8 cellular contexts compared by ENCODE assay signal in the genomic region with DNA sequence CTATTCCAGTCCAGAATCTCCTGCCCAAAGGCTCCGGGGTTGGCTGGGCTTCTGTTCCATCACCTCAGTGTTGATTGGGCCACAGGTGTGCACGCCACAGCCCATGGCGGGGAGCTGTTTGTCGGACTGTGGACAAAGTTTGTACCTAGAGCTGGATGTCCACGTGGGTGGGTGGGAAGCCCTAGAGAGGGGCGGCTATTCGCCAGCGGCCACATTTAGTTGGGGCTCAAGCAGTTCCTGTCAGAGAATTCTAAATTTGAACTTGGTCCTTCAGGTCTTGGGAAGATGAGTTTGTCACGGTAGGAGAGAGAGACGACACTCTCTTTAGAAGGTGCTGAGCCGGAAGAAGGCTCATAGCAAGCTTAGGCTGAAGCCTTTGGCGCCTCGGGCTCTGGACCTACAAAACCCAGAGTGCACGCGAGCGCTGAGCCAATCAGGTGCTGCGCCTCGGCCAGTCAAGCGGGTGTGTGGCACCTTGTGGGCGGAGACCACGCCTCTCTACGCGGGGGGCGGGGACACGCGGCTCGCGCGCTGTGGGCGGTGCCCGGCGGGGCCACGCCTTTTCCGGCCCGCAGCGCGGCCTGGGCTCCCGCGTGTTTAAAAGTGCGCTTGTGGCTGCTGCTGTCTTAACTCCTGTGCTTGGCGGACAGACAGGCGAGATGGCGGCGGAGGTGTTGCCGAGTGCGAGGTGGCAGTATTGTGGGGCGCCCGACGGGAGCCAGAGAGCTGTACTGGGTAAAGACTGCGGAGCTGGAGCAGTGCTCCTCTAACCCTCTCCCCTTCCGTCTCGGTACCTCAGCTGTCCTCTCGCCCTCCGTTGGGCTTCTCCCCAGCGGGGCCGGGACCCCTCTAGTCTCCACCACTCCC. TPM values are rescaled to one million over a fixed set of nuclear protein-coding genes. Genes with fewer than 3 reads are reported as not detected.
DNase-seq lines count a peak whose midpoint lies in the region; ATAC-seq lines count a peak whose summit lies in the region.

TSS of gene POLR1E (plus strand) at position 560 of the 867 bp plus-strand sequence. CDS start at position 660, 100 bp downstream.

- H3K36me3 Mint-ChIP-seq in activated CD4-positive, alpha-beta T cell treated with anti-CD3 and anti-CD28 coated beads, Interleukin-2, amount 10 ng/mL, durations not matched to agents 7 days and 5 days (ENCODE audit: low read depth) = peaks cover 22% of the 10 kb centered on the region

- POLR2A ChIA-PET in activated CD4-positive, alpha-beta T cell treated with anti-CD3 and anti-CD28 coated beads, Interleukin-2, amount 10 ng/mL, durations not matched to agents 7 days and 5 days (lab: Charles Lee) = interaction anchor here (0.6 to 1.4 kb wide), 4 partner anchors 20 to 264 kb away, joined by 3 to 4 read pairs (median 4); partner anchors contain the start of genes TOMM5 and ZBTB5

- peak within 1 kb of the TSS; percentile 91 for H3K4me3 Mint-ChIP-seq in activated CD4-positive, alpha-beta T cell treated with anti-CD3 and anti-CD28 coated beads, Interleukin-2, amount 10 ng/mL, durations not matched to agents 7 days and 5 days

- DNase-seq in C1 segment of cervical spinal cord (lab: John Stamatoyannopoulos, UW) = peak in 13 of 14 donors; percentile 50 to 94 (median 82)
- DNase-seq in NCI-H69 (lab: John Stamatoyannopoulos, UW) = peak; percentile 99
- DNase-seq in activated CD4-positive, alpha-beta T cell treated with anti-CD3 and anti-CD28 coated beads, Interleukin-2, amount 10 ng/mL, durations not matched to agents 7 days and 5 days = peak; percentile 96
- DNase-seq in cortex of kidney (lab: John Stamatoyannopoulos, UW) = peak; percentile 53
- peak; percentile 98 for DNase-seq in left lobe of liver (ENCODE audit: low spot score)
- DNase-seq in stimulated activated CD4-positive, alpha-beta T cell treated with anti-CD3 and anti-CD28 coated beads, Interleukin-2, amount 100 ng/mL, for 24 hours = peak; percentile 96 to 98

- peak; percentile 97 for ATAC-seq in GM19351 (IDR thresholded peaks at IDR 0.05; ENCODE audit: unreplicated experiment)
- peak; percentile 91 for ATAC-seq in HG03520 (IDR thresholded peaks at IDR 0.05; ENCODE audit: unreplicated experiment)
- ATAC-seq in left lobe of liver = peak; percentile 94

- CTCF ChIA-PET in activated CD4-positive, alpha-beta T cell treated with anti-CD3 and anti-CD28 coated beads, Interleukin-2, amount 10 ng/mL, durations not matched to agents 7 days and 5 days (lab: Charles Lee) = interaction anchor here (0.6 to 2.1 kb wide), 4 partner anchors 10 to 71 kb away, joined by 3 to 7 read pairs (median 3); no protein-coding TSS in a partner anchor

- peak within 1 kb of the TSS; percentile 94 for H3K27ac Mint-ChIP-seq in activated CD4-positive, alpha-beta T cell treated with anti-CD3 and anti-CD28 coated beads, Interleukin-2, amount 10 ng/mL, durations not matched to agents 7 days and 5 days

- no peaks in the 10 kb centered on the region for H3K9me3 Mint-ChIP-seq in activated CD4-positive, alpha-beta T cell treated with anti-CD3 and anti-CD28 coated beads, Interleukin-2, amount 10 ng/mL, durations not matched to agents 7 days and 5 days

- peaks cover 7% of the 10 kb centered on the region for H3K27me3 Mint-ChIP-seq in activated CD4-positive, alpha-beta T cell treated with anti-CD3 and anti-CD28 coated beads, Interleukin-2, amount 10 ng/mL, durations not matched to agents 7 days and 5 days

- H3K4me1 Mint-ChIP-seq in activated CD4-positive, alpha-beta T cell treated with anti-CD3 and anti-CD28 coated beads, Interleukin-2, amount 10 ng/mL, durations not matched to agents 7 days and 5 days = peaks cover 39% of the 10 kb centered on the region

RNA-seq across cellular contexts. Expression of gene POLR1E, which starts in this region (rescaled TPM):
- total RNA-seq in activated CD4-positive, alpha-beta T cell treated with anti-CD3 and anti-CD28 coated beads, Interleukin-2, amount 10 ng/mL, durations not matched to agents 7 days and 5 days = 10 to 100 TPM; 35.8 to 36.3 TPM
- total RNA-seq in left lobe of liver = 11.8 TPM

Comparison
In these comparisons a context has a peak if more than half of its experiments do, and no peak if none do; other contexts are left out.
1. Peak in every context shown above with its lines: DNase-seq and ATAC-seq.